In the genomic region with DNA sequence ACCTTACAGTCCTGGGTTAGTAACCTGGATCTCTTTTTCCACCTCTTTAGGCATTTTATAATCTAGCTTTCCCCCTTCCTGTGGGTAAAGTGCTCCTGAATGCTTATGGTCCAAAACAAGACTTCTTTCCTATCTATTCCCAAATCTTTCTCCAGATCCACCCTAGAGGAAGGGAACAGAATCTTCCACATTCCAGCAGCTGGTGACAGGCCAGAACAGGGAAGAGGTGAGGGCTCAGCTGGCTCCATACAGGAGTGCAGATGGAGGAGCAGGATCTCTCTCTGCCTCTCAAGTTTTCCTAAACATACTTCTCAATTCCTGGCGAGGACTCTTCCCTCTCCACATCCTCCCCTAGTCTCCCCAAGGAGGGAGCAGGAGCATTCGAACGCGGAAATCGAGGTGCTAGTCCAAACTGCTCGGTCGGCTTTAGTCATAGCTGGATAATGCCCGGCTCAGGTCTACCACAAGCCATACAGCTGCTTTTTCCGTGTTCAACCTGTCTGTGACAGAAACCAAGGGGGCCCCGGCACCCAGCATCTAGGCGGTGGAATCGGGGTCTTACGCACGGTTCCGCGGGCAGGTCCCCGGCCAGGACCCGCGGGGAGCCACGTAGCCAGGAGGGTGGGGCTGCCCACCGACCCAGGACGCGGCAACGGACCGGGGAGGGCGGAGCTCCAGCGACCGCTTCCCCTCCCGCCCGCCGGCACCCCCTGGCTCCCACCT, we compare ENCODE assay signal across 8 cellular contexts. TPM values are rescaled to one million over a fixed set of nuclear protein-coding genes. Genes with fewer than 3 reads are reported as not detected.
DNase-seq lines count a peak whose midpoint lies in the region; ATAC-seq and TF ChIP-seq lines count a peak whose summit lies in the region.

No MANE protein-coding gene starts in this region.

- ATAC-seq in activated CD4-positive, alpha-beta T cell treated with anti-CD3 and anti-CD28 coated beads for 36 hours, result peak; percentile 25
- ATAC-seq in HG02759 (IDR thresholded peaks at IDR 0.05; ENCODE audit: unreplicated experiment), result peak; percentile 38

- POLR2A ChIA-PET in activated CD4-positive, alpha-beta T cell treated with anti-CD3 and anti-CD28 coated beads for 36 hours (lab: Charles Lee), result interaction anchor here (0.6 to 2.6 kb wide), 19 partner anchors 8 to 1373 kb away, joined by 3 to 20 read pairs (median 4); partner anchors contain the start of genes CISH, CYB561D2, HEMK1 and HYAL3

- intact Hi-C loops in activated CD4-positive, alpha-beta T cell treated with anti-CD3 and anti-CD28 coated beads for 36 hours (cut with DNase I, micrococcal nuclease), result loop anchor here (1.0 to 10.0 kb wide), 16 partner anchors 8 to 1941 kb away; partner anchors contain the start of genes CYB561D2 (in 2 of the 2), HYAL3 (in 2 of the 2), NAA80 (in 2 of the 2) and NPRL2 (in 2 of the 2)

- H3K27ac Mint-ChIP-seq in activated CD4-positive, alpha-beta T cell treated with anti-CD3 and anti-CD28 coated beads for 36 hours, result peak overlapping the region; percentile 94
- H3K27ac Mint-ChIP-seq in endothelial cell (ENCODE audit: unreplicated experiment), result peak overlapping the region; percentile 84

- H2AFZ ChIP-seq in neuron (ENCODE audit: low read depth, low read length), result peak overlapping the region; percentile 47

- H3K4me3 Mint-ChIP-seq in activated CD4-positive, alpha-beta T cell treated with anti-CD3 and anti-CD28 coated beads for 36 hours, result peak overlapping the region; percentile 83
- H3K4me3 Mint-ChIP-seq in endothelial cell (ENCODE audit: unreplicated experiment), result peak overlapping the region; percentile 96

- in situ Hi-C loops in GM13977 (cut with MboI; ENCODE audit: low pct_unique_long_range_greater_than_20kb, low sequenced_read_pairs, unreplicated experiment), result no loop called here

- no peak for TF ChIP-seq POLR2A in Peyer's patch (IDR thresholded peaks at IDR 0.05)

- H3K4me1 Mint-ChIP-seq in activated CD4-positive, alpha-beta T cell treated with anti-CD3 and anti-CD28 coated beads for 36 hours, result peaks cover 50% of the 10 kb centered on the region
- peaks cover 40% of the 10 kb centered on the region for H3K4me1 Mint-ChIP-seq in endothelial cell (ENCODE audit: unreplicated experiment)

- peaks cover 3 to 70% (median 15%) of the 10 kb centered on the region in 4 donors for H3K4me1 ChIP-seq in Peyer's patch
- peaks cover 18% of the 10 kb centered on the region for H3K4me1 ChIP-seq in neuron (ENCODE audit: insufficient read depth, low read length)

- no peaks in the 10 kb centered on the region for H3K27me3 Mint-ChIP-seq in activated CD4-positive, alpha-beta T cell treated with anti-CD3 and anti-CD28 coated beads for 36 hours
- H3K27me3 Mint-ChIP-seq in endothelial cell (ENCODE audit: unreplicated experiment), result peaks cover 22% of the 10 kb centered on the region

- CTCF ChIA-PET in activated CD4-positive, alpha-beta T cell treated with anti-CD3 and anti-CD28 coated beads for 36 hours (lab: Charles Lee), result interaction anchor here (0.6 to 3.3 kb wide), 17 partner anchors 8 to 1330 kb away, joined by 3 to 27 read pairs (median 4); partner anchors contain the start of genes CYB561D2, HYAL2, HYAL3 and NAA80

- H3K27me3 ChIP-seq in Peyer's patch (no peaks in the 10 kb centered on the region), neuron (ENCODE audit: insufficient read depth, low read length) (peaks cover 19% of the 10 kb centered on the region)

- no peak for DNase-seq in activated CD4-positive, alpha-beta T cell treated with anti-CD3 and anti-CD28 coated beads for 36 hours
- no peak for DNase-seq in activated CD4-positive, alpha-beta T cell treated with anti-CD3 and anti-CD28 coated beads, Interleukin-2, amount 50 U/mL, for 48 hours
- DNase-seq in Peyer's patch (no peak), endothelial cell (ENCODE audit: low spot score) (no peak), GM13977 (ENCODE audit: low spot score) (no peak)
- no peak for DNase-seq in central memory CD4-positive, alpha-beta T cell

- no peaks in the 10 kb centered on the region for H3K9me3 Mint-ChIP-seq in activated CD4-positive, alpha-beta T cell treated with anti-CD3 and anti-CD28 coated beads for 36 hours (ENCODE audit: low read depth)
- H3K9me3 Mint-ChIP-seq in endothelial cell (ENCODE audit: unreplicated experiment), result no peaks in the 10 kb centered on the region

- peaks cover 0 to 7% (median 0%) of the 10 kb centered on the region in 3 donors for H3K36me3 ChIP-seq in Peyer's patch
- H3K36me3 ChIP-seq in neuron (ENCODE audit: insufficient read depth, low read length), result peaks cover 11% of the 10 kb centered on the region

- H3K4me3 ChIP-seq in Peyer's patch (peak overlapping the region; percentile 58 to 92 (median 76)), neuron (ENCODE audit: low read length) (peak overlapping the region; percentile 78)

- peak overlapping the region; percentile 96 to 99 (median 98) for H3K27ac ChIP-seq in Peyer's patch

- no peak for TF ChIP-seq CTCF in Peyer's patch (IDR thresholded peaks at IDR 0.05)
- TF ChIP-seq CTCF in endothelial cell (IDR thresholded peaks at IDR 0.05; ENCODE audit: unreplicated experiment), result no peak
- no peak for TF ChIP-seq CTCF in GM13977 (IDR thresholded peaks at IDR 0.05; ENCODE audit: extremely low read depth, insufficient read depth, missing control alignments)

- no peaks in the 10 kb centered on the region for H3K9me3 ChIP-seq in Peyer's patch
- H3K9me3 ChIP-seq in neuron (ENCODE audit: low read length), result no peaks in the 10 kb centered on the region

- H3K36me3 Mint-ChIP-seq in activated CD4-positive, alpha-beta T cell treated with anti-CD3 and anti-CD28 coated beads for 36 hours (ENCODE audit: low read depth), result peaks cover 63% of the 10 kb centered on the region
- peaks cover 15% of the 10 kb centered on the region for H3K36me3 Mint-ChIP-seq in endothelial cell (ENCODE audit: low read depth, unreplicated experiment)

RNA-seq across cellular contexts. Expression of gene RASSF1, which starts 4.0 kb away (rescaled TPM):
- total RNA-seq in activated CD4-positive, alpha-beta T cell treated with anti-CD3 and anti-CD28 coated beads for 36 hours, result 10 to 100 TPM; 30.8 to 50.7 TPM
- total RNA-seq in Peyer's patch, result 10 to 100 TPM; 27.6 to 80.0 (median 29.4) TPM
- total RNA-seq in endothelial cell (ENCODE audit: unreplicated experiment), result 14.8 TPM

RNA-seq across cellular contexts. Expression of gene TUSC2, which starts 8.6 kb away (rescaled TPM):
- 10 to 100 TPM; 15.0 to 17.1 TPM for total RNA-seq in activated CD4-positive, alpha-beta T cell treated with anti-CD3 and anti-CD28 coated beads for 36 hours
- 10 to 100 TPM in 3 of 4 donors, 1 to 10 TPM in 1; 5.8 to 19.8 (median 17.5) TPM for total RNA-seq in Peyer's patch
- total RNA-seq in endothelial cell (ENCODE audit: unreplicated experiment), result 36.4 TPM

RNA-seq across cellular contexts. Expression of gene ZMYND10, which starts 8.9 kb away (rescaled TPM):
- 1 to 10 TPM; 1.0 to 1.3 TPM for total RNA-seq in activated CD4-positive, alpha-beta T cell treated with anti-CD3 and anti-CD28 coated beads for 36 hours
- total RNA-seq in Peyer's patch, result under 1 TPM in 2 of 4 donors, not detected in 2; 0.27 to 0.38 TPM
- total RNA-seq in endothelial cell (ENCODE audit: unreplicated experiment), result not detected

RNA-seq across cellular contexts. Expression of gene NPRL2, which starts 14.0 kb away (rescaled TPM):
- total RNA-seq in activated CD4-positive, alpha-beta T cell treated with anti-CD3 and anti-CD28 coated beads for 36 hours, result 10 to 100 TPM; 42.5 to 43.0 TPM
- total RNA-seq in Peyer's patch, result 10 to 100 TPM; 19.1 to 45.4 (median 28.3) TPM
- 18.0 TPM for total RNA-seq in endothelial cell (ENCODE audit: unreplicated experiment)

RNA-seq across cellular contexts. Expression of gene CYB561D2, which starts 14.0 kb away (rescaled TPM):
- 10 to 100 TPM; 10.3 to 14.3 TPM for total RNA-seq in activated CD4-positive, alpha-beta T cell treated with anti-CD3 and anti-CD28 coated beads for 36 hours
- 10 to 100 TPM; 22.3 to 69.5 (median 38.6) TPM for total RNA-seq in Peyer's patch
- total RNA-seq in endothelial cell (ENCODE audit: unreplicated experiment), result 5.5 TPM
